1 cellular context compared by ENCODE assay signal in the genomic region with DNA sequence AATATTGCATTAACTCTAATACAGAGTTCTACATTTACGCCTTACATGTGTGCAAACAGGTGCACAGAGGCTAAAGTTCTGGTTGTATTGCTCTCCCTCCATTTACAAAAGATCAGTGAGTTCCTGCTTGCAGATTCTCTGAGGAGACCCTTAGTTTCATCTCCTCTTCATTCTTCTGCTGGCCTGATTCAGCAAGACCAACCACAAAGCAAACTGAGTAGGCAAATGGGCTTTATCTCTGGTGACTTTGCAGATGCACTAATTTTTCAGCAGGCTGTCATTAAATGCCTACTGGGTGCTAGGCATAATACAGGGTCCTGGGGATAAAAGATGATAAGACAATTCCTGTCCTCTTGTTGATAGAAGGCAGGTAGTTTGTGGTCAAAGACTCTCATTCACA.
TF ChIP-seq lines count a peak whose summit lies in the region.

No MANE protein-coding gene starts in this region.

TF ChIP-seq in HCT116, 20 proteins besides CTCF, POLR2A, EP300 and RAD21:
- TF ChIP-seq FOSL1 (IDR thresholded peaks at IDR 0.05; ENCODE audit: low read depth) = no peak
